Comparison of ENCODE assay signal across 1 cellular context in genomic region chr2:171159326-171160118, GRCh38.
A peak's percentile ranks its signal among the peaks of the same experiment; 100 is the strongest.
TF ChIP-seq lines count a peak whose summit lies in the region.

No MANE protein-coding gene starts in this region.

TF ChIP-seq in K562, 482 proteins besides CTCF, POLR2A, EP300 and RAD21 (continued from another document and continues in another):
- TF ChIP-seq RERE (CRISPR knock-in tag; IDR thresholded peaks at IDR 0.05; ENCODE audit: borderline replicate concordance) = no peak
- TF ChIP-seq NFATC3 (IDR thresholded peaks at IDR 0.05) = no peak
- peak; percentile 18; the same call in 1 of the 2 replicates for TF ChIP-seq TOE1 (IDR thresholded peaks at IDR 0.05; ENCODE audit: borderline replicate concordance)
- TF ChIP-seq TOE1 (CRISPR knock-in tag; IDR thresholded peaks at IDR 0.05; ENCODE audit: borderline replicate concordance, low read depth) = no peak
- no peak for TF ChIP-seq E2F5 (CRISPR knock-in tag; IDR thresholded peaks at IDR 0.05)
- no peak for TF ChIP-seq MCM3 (IDR thresholded peaks at IDR 0.05)
- no peak for TF ChIP-seq HMGXB4 (CRISPR knock-in tag; IDR thresholded peaks at IDR 0.05)
- no peak for TF ChIP-seq ZBTB17 (CRISPR knock-in tag; IDR thresholded peaks at IDR 0.05)
- 0 out of 2 replicates have a peak, but pooled peaks have one; percentile 48 for TF ChIP-seq ARID2 (IDR thresholded peaks at IDR 0.05)
- TF ChIP-seq CBX8 (IDR thresholded peaks at IDR 0.05; ENCODE audit: borderline replicate concordance, extremely low read depth, low read depth, low read length, poor library complexity, severe bottlenecking) = no peak
- TF ChIP-seq, protein P1, sequence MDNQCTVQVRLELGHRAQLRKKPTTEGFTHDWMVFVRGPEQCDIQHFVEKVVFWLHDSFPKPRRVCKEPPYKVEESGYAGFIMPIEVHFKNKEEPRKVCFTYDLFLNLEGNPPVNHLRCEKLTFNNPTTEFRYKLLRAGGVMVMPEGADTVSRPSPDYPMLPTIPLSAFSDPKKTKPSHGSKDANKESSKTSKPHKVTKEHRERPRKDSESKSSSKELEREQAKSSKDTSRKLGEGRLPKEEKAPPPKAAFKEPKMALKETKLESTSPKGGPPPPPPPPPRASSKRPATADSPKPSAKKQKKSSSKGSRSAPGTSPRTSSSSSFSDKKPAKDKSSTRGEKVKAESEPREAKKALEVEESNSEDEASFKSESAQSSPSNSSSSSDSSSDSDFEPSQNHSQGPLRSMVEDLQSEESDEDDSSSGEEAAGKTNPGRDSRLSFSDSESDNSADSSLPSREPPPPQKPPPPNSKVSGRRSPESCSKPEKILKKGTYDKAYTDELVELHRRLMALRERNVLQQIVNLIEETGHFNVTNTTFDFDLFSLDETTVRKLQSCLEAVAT (IDR thresholded peaks at IDR 0.05) = peak; percentile 5 to 63; a peak in 3 of 4 replicates
- TF ChIP-seq DNMT1 (IDR thresholded peaks at IDR 0.05) = no peak
- no peak for TF ChIP-seq MTA2 (IDR thresholded peaks at IDR 0.05; ENCODE audit: low read depth)
- TF ChIP-seq ZNF398 (CRISPR knock-in tag; IDR thresholded peaks at IDR 0.05) = no peak
- TF ChIP-seq ZNF740 (CRISPR knock-in tag; IDR thresholded peaks at IDR 0.05) = no peak
- TF ChIP-seq ZNF740 (tag; IDR thresholded peaks at IDR 0.05) = no peak
- TF ChIP-seq TAF7 (tag; IDR thresholded peaks at IDR 0.05) = no peak
- peak; percentile 80; the same call in 1 of the 2 replicates for TF ChIP-seq PHB (CRISPR knock-in tag; IDR thresholded peaks at IDR 0.05)
- TF ChIP-seq ZNF644 (tag; IDR thresholded peaks at IDR 0.05; ENCODE audit: low read depth) = no peak
- TF ChIP-seq SMARCA5 (IDR thresholded peaks at IDR 0.05) = no peak
- no peak for TF ChIP-seq MEF2D (tag; conservative IDR thresholded peaks at IDR 0.05; ENCODE audit: low read depth)
- no peak for TF ChIP-seq CCNT2 (IDR thresholded peaks at IDR 0.05; ENCODE audit: borderline replicate concordance, extremely low read depth, insufficient read length, low read depth, low read length)
- no peak for TF ChIP-seq HNRNPK (IDR thresholded peaks at IDR 0.05; ENCODE audit: low read depth, low read length, poor library complexity, severe bottlenecking)
- no peak for TF ChIP-seq ZNF445 (CRISPR knock-in tag; IDR thresholded peaks at IDR 0.05; ENCODE audit: low read depth)
- no peak for TF ChIP-seq TEAD4 (IDR thresholded peaks at IDR 0.05; ENCODE audit: low read length)
- TF ChIP-seq TEAD4 (CRISPR knock-in tag; IDR thresholded peaks at IDR 0.05; ENCODE audit: borderline replicate concordance) = no peak
- TF ChIP-seq ZBTB34 (CRISPR knock-in tag; IDR thresholded peaks at IDR 0.05) = no peak
- TF ChIP-seq ZNF766 (CRISPR knock-in tag; conservative IDR thresholded peaks at IDR 0.05) = no peak
- TF ChIP-seq SAFB2 (IDR thresholded peaks at IDR 0.05; ENCODE audit: borderline replicate concordance, low read depth, low read length, severe bottlenecking) = no peak
- TF ChIP-seq ZNF76 (CRISPR knock-in tag; IDR thresholded peaks at IDR 0.05; ENCODE audit: borderline replicate concordance) = no peak
- no peak for TF ChIP-seq TAF15 (IDR thresholded peaks at IDR 0.05; ENCODE audit: low read depth, low read length)
- TF ChIP-seq TSC22D4 (tag; IDR thresholded peaks at IDR 0.05) = no peak
- no peak for TF ChIP-seq CHD2 (IDR thresholded peaks at IDR 0.05; ENCODE audit: low read depth, low read length)
- TF ChIP-seq, protein P2, sequence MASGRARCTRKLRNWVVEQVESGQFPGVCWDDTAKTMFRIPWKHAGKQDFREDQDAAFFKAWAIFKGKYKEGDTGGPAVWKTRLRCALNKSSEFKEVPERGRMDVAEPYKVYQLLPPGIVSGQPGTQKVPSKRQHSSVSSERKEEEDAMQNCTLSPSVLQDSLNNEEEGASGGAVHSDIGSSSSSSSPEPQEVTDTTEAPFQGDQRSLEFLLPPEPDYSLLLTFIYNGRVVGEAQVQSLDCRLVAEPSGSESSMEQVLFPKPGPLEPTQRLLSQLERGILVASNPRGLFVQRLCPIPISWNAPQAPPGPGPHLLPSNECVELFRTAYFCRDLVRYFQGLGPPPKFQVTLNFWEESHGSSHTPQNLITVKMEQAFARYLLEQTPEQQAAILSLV (tag; IDR thresholded peaks at IDR 0.05) = no peak
- TF ChIP-seq ZNF311 (CRISPR knock-in tag; IDR thresholded peaks at IDR 0.05) = no peak
- TF ChIP-seq ZNF696 (CRISPR knock-in tag; conservative IDR thresholded peaks at IDR 0.05) = no peak
- no peak for TF ChIP-seq BACH1 (tag; IDR thresholded peaks at IDR 0.05)
- TF ChIP-seq SRSF9 (IDR thresholded peaks at IDR 0.05; ENCODE audit: borderline replicate concordance, low read depth, low read length) = no peak
- no peak for TF ChIP-seq LARP7 (IDR thresholded peaks at IDR 0.05)
- no peak for TF ChIP-seq GATA2 (CRISPR knock-in tag; IDR thresholded peaks at IDR 0.05)
- TF ChIP-seq, protein P3, sequence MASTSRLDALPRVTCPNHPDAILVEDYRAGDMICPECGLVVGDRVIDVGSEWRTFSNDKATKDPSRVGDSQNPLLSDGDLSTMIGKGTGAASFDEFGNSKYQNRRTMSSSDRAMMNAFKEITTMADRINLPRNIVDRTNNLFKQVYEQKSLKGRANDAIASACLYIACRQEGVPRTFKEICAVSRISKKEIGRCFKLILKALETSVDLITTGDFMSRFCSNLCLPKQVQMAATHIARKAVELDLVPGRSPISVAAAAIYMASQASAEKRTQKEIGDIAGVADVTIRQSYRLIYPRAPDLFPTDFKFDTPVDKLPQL (IDR thresholded peaks at IDR 0.05; ENCODE audit: extremely low read depth, insufficient read length) = no peak
- TF ChIP-seq NFE2 (IDR thresholded peaks at IDR 0.05; ENCODE audit: low read depth) = no peak
- TF ChIP-seq POLR2B (IDR thresholded peaks at IDR 0.05; ENCODE audit: low read depth, partially characterized antibody) = no peak
- TF ChIP-seq, protein P4, sequence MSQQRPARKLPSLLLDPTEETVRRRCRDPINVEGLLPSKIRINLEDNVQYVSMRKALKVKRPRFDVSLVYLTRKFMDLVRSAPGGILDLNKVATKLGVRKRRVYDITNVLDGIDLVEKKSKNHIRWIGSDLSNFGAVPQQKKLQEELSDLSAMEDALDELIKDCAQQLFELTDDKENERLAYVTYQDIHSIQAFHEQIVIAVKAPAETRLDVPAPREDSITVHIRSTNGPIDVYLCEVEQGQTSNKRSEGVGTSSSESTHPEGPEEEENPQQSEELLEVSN (IDR thresholded peaks at IDR 0.05; ENCODE audit: borderline replicate concordance in 1 of 2, extremely low read depth in 1 of 2, insufficient read depth in 1 of 2, insufficient read length in 1 of 2, low read depth in 1 of 2, low read length in 1 of 2, poor library complexity in 1 of 2, severe bottlenecking in 1 of 2) = peak in 1 of 2 experiments; percentile 45
- TF ChIP-seq, protein P5, sequence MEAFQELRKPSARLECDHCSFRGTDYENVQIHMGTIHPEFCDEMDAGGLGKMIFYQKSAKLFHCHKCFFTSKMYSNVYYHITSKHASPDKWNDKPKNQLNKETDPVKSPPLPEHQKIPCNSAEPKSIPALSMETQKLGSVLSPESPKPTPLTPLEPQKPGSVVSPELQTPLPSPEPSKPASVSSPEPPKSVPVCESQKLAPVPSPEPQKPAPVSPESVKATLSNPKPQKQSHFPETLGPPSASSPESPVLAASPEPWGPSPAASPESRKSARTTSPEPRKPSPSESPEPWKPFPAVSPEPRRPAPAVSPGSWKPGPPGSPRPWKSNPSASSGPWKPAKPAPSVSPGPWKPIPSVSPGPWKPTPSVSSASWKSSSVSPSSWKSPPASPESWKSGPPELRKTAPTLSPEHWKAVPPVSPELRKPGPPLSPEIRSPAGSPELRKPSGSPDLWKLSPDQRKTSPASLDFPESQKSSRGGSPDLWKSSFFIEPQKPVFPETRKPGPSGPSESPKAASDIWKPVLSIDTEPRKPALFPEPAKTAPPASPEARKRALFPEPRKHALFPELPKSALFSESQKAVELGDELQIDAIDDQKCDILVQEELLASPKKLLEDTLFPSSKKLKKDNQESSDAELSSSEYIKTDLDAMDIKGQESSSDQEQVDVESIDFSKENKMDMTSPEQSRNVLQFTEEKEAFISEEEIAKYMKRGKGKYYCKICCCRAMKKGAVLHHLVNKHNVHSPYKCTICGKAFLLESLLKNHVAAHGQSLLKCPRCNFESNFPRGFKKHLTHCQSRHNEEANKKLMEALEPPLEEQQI (IDR thresholded peaks at IDR 0.05) = no peak
- no peak for TF ChIP-seq MCM7 (IDR thresholded peaks at IDR 0.05)
- no peak for TF ChIP-seq JUND (IDR thresholded peaks at IDR 0.05; ENCODE audit: borderline replicate concordance, low read depth, low read length)
- no peak; the same call in 2 of the 3 replicates for TF ChIP-seq JUND (tag; IDR thresholded peaks at IDR 0.05; ENCODE audit: borderline replicate concordance, low read depth, low read length)
